ENCODE assay signal across 17 cellular contexts in genomic region chr14:34463598-34463961, GRCh38.
"Had no signal": no experiment of that assay in that cellular context is flagged by ENCODE, and none has a peak within 500 bp of the region (broad histone marks: within the 10 kb centered on the region; RNA-seq: fewer than 3 reads in every experiment).

No MANE protein-coding gene starts in this region.

- H2AFZ ChIP-seq: hepatocyte had no signal

- DNase-seq: colonic mucosa; effector CD4-positive, alpha-beta T cell; foreskin melanocyte; kidney glomerular epithelial cell; mammary epithelial cell; naive thymus-derived CD4-positive, alpha-beta T cell; nephron progenitor cell; psoas muscle; retina; stimulated activated CD4-positive, alpha-beta T cell treated with anti-CD3 and anti-CD28 coated beads, Interleukin-2, amount 100 ng/mL, for 24 hours; stimulated activated CD4-positive, alpha-beta T cell treated with anti-CD3 and anti-CD28 coated beads, Interleukin-4, amount 100 ng/mL, for 4 hours; stimulated activated naive B cell treated with anti-CD40 and anti-IgM and Interleukin-4, amounts not matched to agents 10 μg/mL and 1 μg/mL and 100 μg/mL, for 72 hours; stomach; trophoblast cell had no signal

- H3K9me3 ChIP-seq: colonic mucosa, neutrophil, psoas muscle, stomach had no signal

- H3K4me3 ChIP-seq: colonic mucosa, hepatocyte had no signal

- H3K27ac ChIP-seq: colonic mucosa, neutrophil, psoas muscle had no signal

- FAIRE-seq: islet of Langerhans had no signal

- ATAC-seq: naive thymus-derived CD4-positive, alpha-beta T cell; psoas muscle; stimulated activated naive B cell treated with anti-CD40 and anti-IgM and Interleukin-4, amounts not matched to agents 10 μg/mL and 1 μg/mL and 100 μg/mL, for 72 hours had no signal

- H3K36me3 ChIP-seq: colonic mucosa, neutrophil, stomach had no signal

- H3K27me3 ChIP-seq: colonic mucosa, hepatocyte, stomach had no signal
